ENCODE assay signal across 1 cellular context in the genomic region with DNA sequence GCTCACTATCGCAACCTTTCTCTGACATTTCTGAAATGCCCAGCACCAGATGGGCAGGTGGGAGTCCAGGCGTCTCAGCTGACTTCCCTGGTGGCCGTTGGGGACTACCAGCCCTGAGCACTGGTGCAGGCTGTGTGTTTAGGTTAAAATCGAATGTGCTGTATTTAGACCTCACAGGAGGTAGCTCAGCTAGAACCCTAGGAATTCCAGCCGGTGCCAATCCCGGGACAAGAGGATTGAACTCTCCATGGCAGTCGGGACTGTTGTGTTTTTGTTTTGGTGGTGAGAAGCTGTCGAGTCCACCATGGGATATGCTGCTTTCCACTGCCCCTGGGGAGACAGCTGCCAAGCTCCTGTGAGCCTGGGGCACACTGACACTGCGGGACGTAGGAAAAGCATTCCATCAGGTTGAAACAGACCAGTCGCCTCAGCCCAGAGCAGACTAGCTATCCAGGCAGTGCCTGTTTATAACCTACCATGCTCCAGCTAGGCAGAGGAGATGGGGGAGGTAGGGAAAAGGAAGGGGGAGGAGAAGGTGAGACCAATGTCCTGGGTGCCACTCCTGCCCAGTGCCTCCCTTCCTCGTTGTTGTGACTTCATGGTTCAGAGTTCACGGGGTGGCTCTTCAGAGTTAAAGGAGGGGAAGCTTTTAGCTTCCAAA.
TF ChIP-seq lines count a peak whose summit lies in the region.

No MANE protein-coding gene starts in this region.

TF ChIP-seq in IMR-90, 13 proteins besides CTCF, POLR2A, EP300 and RAD21 (continued from another document):
- TF ChIP-seq, protein P1, sequence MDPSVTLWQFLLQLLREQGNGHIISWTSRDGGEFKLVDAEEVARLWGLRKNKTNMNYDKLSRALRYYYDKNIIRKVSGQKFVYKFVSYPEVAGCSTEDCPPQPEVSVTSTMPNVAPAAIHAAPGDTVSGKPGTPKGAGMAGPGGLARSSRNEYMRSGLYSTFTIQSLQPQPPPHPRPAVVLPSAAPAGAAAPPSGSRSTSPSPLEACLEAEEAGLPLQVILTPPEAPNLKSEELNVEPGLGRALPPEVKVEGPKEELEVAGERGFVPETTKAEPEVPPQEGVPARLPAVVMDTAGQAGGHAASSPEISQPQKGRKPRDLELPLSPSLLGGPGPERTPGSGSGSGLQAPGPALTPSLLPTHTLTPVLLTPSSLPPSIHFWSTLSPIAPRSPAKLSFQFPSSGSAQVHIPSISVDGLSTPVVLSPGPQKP (IDR thresholded peaks at IDR 0.05; ENCODE audit: borderline replicate concordance, low read depth, low read length): no peak
TF ChIP-seq in IMR-90: peak in this region for 0.
